ENCODE assay signal across 8 cellular contexts in genomic region chr18:62187543-62188378, GRCh38. TPM values are rescaled to one million over a fixed set of nuclear protein-coding genes. Genes with fewer than 3 reads are reported as not detected.
DNase-seq lines count a peak whose midpoint lies in the region; ATAC-seq and TF ChIP-seq lines count a peak whose summit lies in the region.

No MANE protein-coding gene starts in this region.

- H2AFZ ChIP-seq in neural cell (ENCODE audit: low read depth, low read length) = peak overlapping the region; percentile 81

- H3K9me3 Mint-ChIP-seq in activated T-helper 2 cell treated with anti-CD3 and anti-CD28 coated beads, Interferon-gamma antibody, Interleukin-2, Interleukin-4, amounts not matched to agents 10 μg/mL and 5 μg/mL and 100 μg/mL, durations not matched to agents 14 hours and 24 hours and 36 hours = no peaks in the 10 kb centered on the region

- no peak for TF ChIP-seq RAD21 in neural cell (conservative IDR thresholded peaks at IDR 0.05)

- H3K4me2 ChIP-seq in neural cell (ENCODE audit: low read length) = peak overlapping the region; percentile 99

- TF ChIP-seq CTCF in fibroblast of pulmonary artery (IDR thresholded peaks at IDR 0.05; ENCODE audit: low read length, missing control alignments) (peak; percentile 24), neural cell (IDR thresholded peaks at IDR 0.05; ENCODE audit: poor library complexity, severe bottlenecking) (peak; percentile 48)

- DNase-seq in G401 (ENCODE audit: low spot score) (peak; percentile 39), HEK293T (ENCODE audit: extremely low spot score) (peak; percentile 18), NCI-H748 (lab: John Stamatoyannopoulos, UW; ENCODE audit: unreplicated experiment) (peak; percentile 57), fibroblast of pulmonary artery (ENCODE audit: low read depth) (no peak)
- peak; percentile 18 for DNase-seq in activated T-helper 2 cell treated with anti-CD3 and anti-CD28 coated beads, Interferon-gamma antibody, Interleukin-2, Interleukin-4, amounts not matched to agents 10 μg/mL and 5 μg/mL and 100 μg/mL, durations not matched to agents 14 hours and 24 hours and 36 hours (ENCODE audit: low spot score)
- no peak for DNase-seq in activated CD4-positive, CD25-positive, alpha-beta regulatory T cell treated with anti-CD3 and anti-CD28 coated beads, Interleukin-2, amount 50 U/mL, for 72 hours

- H3K79me2 ChIP-seq in neural cell (replicated peaks; ENCODE audit: insufficient read depth, low read length) = peaks cover 60% of the 10 kb centered on the region

- H3K9me2 ChIP-seq in neural cell (ENCODE audit: insufficient read depth, low read length) = no peaks in the 10 kb centered on the region

- peak overlapping the region; percentile 97 for H3K4me3 Mint-ChIP-seq in activated T-helper 2 cell treated with anti-CD3 and anti-CD28 coated beads, Interferon-gamma antibody, Interleukin-2, Interleukin-4, amounts not matched to agents 10 μg/mL and 5 μg/mL and 100 μg/mL, durations not matched to agents 14 hours and 24 hours and 36 hours (ENCODE audit: low read depth)

- H3K27ac ChIP-seq in neural cell (ENCODE audit: low read length) = peak overlapping the region; percentile 97

- H3K27me3 Mint-ChIP-seq in activated T-helper 2 cell treated with anti-CD3 and anti-CD28 coated beads, Interferon-gamma antibody, Interleukin-2, Interleukin-4, amounts not matched to agents 10 μg/mL and 5 μg/mL and 100 μg/mL, durations not matched to agents 14 hours and 24 hours and 36 hours (ENCODE audit: low read depth) = no peaks in the 10 kb centered on the region

- POLR2A ChIA-PET in HEK293T (lab: Yijun Ruan, JAX) = interaction anchor here (0.8 to 1.4 kb wide), 5 partner anchors 12 to 251 kb away, joined by 3 to 4 read pairs (median 3); no protein-coding TSS in a partner anchor

- H3K4me3 ChIP-seq in fibroblast of pulmonary artery (replicated peaks; ENCODE audit: low read depth, low read length) (peak overlapping the region; percentile 97), neural cell (ENCODE audit: low read length) (peak overlapping the region; percentile 86)

- no peak for ATAC-seq in GM18858 (IDR thresholded peaks at IDR 0.05; ENCODE audit: unreplicated experiment)

- H3K27ac Mint-ChIP-seq in activated T-helper 2 cell treated with anti-CD3 and anti-CD28 coated beads, Interferon-gamma antibody, Interleukin-2, Interleukin-4, amounts not matched to agents 10 μg/mL and 5 μg/mL and 100 μg/mL, durations not matched to agents 14 hours and 24 hours and 36 hours = peak overlapping the region; percentile 92

- CTCF ChIA-PET in HEK293T (lab: Yijun Ruan, JAX) = interaction anchor here (0.6 kb wide), 1 partner anchor 829 kb away, joined by 3 read pairs; no protein-coding TSS in a partner anchor

- peaks cover 17% of the 10 kb centered on the region for H4K20me1 ChIP-seq in neural cell (ENCODE audit: insufficient read depth)

- H3K27me3 ChIP-seq in neural cell (ENCODE audit: insufficient read depth, low read depth, low read length) = no peaks in the 10 kb centered on the region

- intact Hi-C loops in activated T-helper 2 cell treated with anti-CD3 and anti-CD28 coated beads, Interferon-gamma antibody, Interleukin-2, Interleukin-4, amounts not matched to agents 10 μg/mL and 5 μg/mL and 100 μg/mL, durations not matched to agents 14 hours and 24 hours and 36 hours (cut with micrococcal nuclease) = loop anchor here (1.0 to 5.0 kb wide), 8 partner anchors 62 to 1235 kb away; partner anchors contain the start of genes KDSR, PHLPP1, TNFRSF11A and VPS4B

- H3K36me3 ChIP-seq in neural cell (ENCODE audit: insufficient read depth, low read length) = no peaks in the 10 kb centered on the region

- TF ChIP-seq EP300 in neural cell (conservative IDR thresholded peaks at IDR 0.05; ENCODE audit: poor library complexity, severe bottlenecking) = no peak

- in situ Hi-C loops in G401 (cut with HindIII; ENCODE audit: low sequenced_read_pairs) = no loop called here

- peaks cover 2% of the 10 kb centered on the region for H3F3A ChIP-seq in neural cell (ENCODE audit: insufficient read depth, low read length, poor library complexity, severe bottlenecking)

- H3K4me1 Mint-ChIP-seq in activated T-helper 2 cell treated with anti-CD3 and anti-CD28 coated beads, Interferon-gamma antibody, Interleukin-2, Interleukin-4, amounts not matched to agents 10 μg/mL and 5 μg/mL and 100 μg/mL, durations not matched to agents 14 hours and 24 hours and 36 hours (ENCODE audit: low read depth) = peaks cover 45% of the 10 kb centered on the region

- H3K9ac ChIP-seq in neural cell (ENCODE audit: low read length) = peak overlapping the region; percentile 95

- H3K36me3 Mint-ChIP-seq in activated T-helper 2 cell treated with anti-CD3 and anti-CD28 coated beads, Interferon-gamma antibody, Interleukin-2, Interleukin-4, amounts not matched to agents 10 μg/mL and 5 μg/mL and 100 μg/mL, durations not matched to agents 14 hours and 24 hours and 36 hours (ENCODE audit: low read depth) = peaks cover 33% of the 10 kb centered on the region

- H3K9me3 ChIP-seq in neural cell (ENCODE audit: low read length) = no peaks in the 10 kb centered on the region

TF ChIP-seq in HEK293T, 16 proteins besides CTCF, POLR2A, EP300 and RAD21:
- TF ChIP-seq CTBP1 (IDR thresholded peaks at IDR 0.05; ENCODE audit: borderline replicate concordance) (no peak), SP1 (IDR thresholded peaks at IDR 0.05) (no peak), SUZ12 (IDR thresholded peaks at IDR 0.05) (no peak), NFRKB (IDR thresholded peaks at IDR 0.05) (no peak), LEF1 (IDR thresholded peaks at IDR 0.05; ENCODE audit: borderline replicate concordance) (no peak), HDGF (IDR thresholded peaks at IDR 0.05; ENCODE audit: borderline replicate concordance) (no peak), FOXK2 (IDR thresholded peaks at IDR 0.05) (no peak)

TF ChIP-seq in neural cell, 6 proteins besides CTCF, POLR2A, EP300 and RAD21:
- no peak for TF ChIP-seq EZH2 (IDR thresholded peaks at IDR 0.05; ENCODE audit: borderline replicate concordance, insufficient read depth, low read length, poor library complexity, severe bottlenecking)
- TF ChIP-seq SMC3 (conservative IDR thresholded peaks at IDR 0.05; ENCODE audit: poor library complexity) = no peak
- TF ChIP-seq, protein P1, sequence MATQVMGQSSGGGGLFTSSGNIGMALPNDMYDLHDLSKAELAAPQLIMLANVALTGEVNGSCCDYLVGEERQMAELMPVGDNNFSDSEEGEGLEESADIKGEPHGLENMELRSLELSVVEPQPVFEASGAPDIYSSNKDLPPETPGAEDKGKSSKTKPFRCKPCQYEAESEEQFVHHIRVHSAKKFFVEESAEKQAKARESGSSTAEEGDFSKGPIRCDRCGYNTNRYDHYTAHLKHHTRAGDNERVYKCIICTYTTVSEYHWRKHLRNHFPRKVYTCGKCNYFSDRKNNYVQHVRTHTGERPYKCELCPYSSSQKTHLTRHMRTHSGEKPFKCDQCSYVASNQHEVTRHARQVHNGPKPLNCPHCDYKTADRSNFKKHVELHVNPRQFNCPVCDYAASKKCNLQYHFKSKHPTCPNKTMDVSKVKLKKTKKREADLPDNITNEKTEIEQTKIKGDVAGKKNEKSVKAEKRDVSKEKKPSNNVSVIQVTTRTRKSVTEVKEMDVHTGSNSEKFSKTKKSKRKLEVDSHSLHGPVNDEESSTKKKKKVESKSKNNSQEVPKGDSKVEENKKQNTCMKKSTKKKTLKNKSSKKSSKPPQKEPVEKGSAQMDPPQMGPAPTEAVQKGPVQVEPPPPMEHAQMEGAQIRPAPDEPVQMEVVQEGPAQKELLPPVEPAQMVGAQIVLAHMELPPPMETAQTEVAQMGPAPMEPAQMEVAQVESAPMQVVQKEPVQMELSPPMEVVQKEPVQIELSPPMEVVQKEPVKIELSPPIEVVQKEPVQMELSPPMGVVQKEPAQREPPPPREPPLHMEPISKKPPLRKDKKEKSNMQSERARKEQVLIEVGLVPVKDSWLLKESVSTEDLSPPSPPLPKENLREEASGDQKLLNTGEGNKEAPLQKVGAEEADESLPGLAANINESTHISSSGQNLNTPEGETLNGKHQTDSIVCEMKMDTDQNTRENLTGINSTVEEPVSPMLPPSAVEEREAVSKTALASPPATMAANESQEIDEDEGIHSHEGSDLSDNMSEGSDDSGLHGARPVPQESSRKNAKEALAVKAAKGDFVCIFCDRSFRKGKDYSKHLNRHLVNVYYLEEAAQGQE (IDR thresholded peaks at IDR 0.05; ENCODE audit: borderline replicate concordance) = peak; percentile 39

RNA-seq across cellular contexts. Expression of gene RELCH, which starts 0.7 kb away (rescaled TPM):
- 29.0 and 31.4 TPM in 2 replicates for total RNA-seq in G401 (2014; rRNA removed; shearing (Covaris generic))
- 29.1 and 32.3 TPM in 2 replicates for total RNA-seq in activated T-helper 2 cell treated with anti-CD3 and anti-CD28 coated beads, Interferon-gamma antibody, Interleukin-2, Interleukin-4, amounts not matched to agents 10 μg/mL and 5 μg/mL and 100 μg/mL, durations not matched to agents 14 hours and 24 hours and 36 hours
- polyA plus RNA-seq in neural cell = 79.1 and 80.2 TPM in 2 replicates
- polyA minus RNA-seq in neural cell = 136 and 139 TPM in 2 replicates

RNA-seq across cellular contexts. Expression of gene PIGN, which starts 0.9 kb away (rescaled TPM):
- 23.1 and 30.8 TPM in 2 replicates for total RNA-seq in G401 (2014; rRNA removed; shearing (Covaris generic))
- total RNA-seq in activated T-helper 2 cell treated with anti-CD3 and anti-CD28 coated beads, Interferon-gamma antibody, Interleukin-2, Interleukin-4, amounts not matched to agents 10 μg/mL and 5 μg/mL and 100 μg/mL, durations not matched to agents 14 hours and 24 hours and 36 hours = 29.4 and 29.6 TPM in 2 replicates
- 7.4 and 8.7 TPM in 2 replicates for polyA plus RNA-seq in neural cell
- 33.6 and 35.1 TPM in 2 replicates for polyA minus RNA-seq in neural cell

Comparison
In these comparisons a context has a peak if more than half of its experiments do, and no peak if none do; other contexts are left out.
1. DNase-seq: peak in G401 (single experiment), HEK293T (single experiment), NCI-H748 (single experiment) and activated T-helper 2 cell treated with anti-CD3 and anti-CD28 coated beads, Interferon-gamma antibody, Interleukin-2, Interleukin-4, amounts not matched to agents 10 μg/mL and 5 μg/mL and 100 μg/mL, durations not matched to agents 14 hours and 24 hours and 36 hours (single experiment); none in fibroblast of pulmonary artery (single experiment) and activated CD4-positive, CD25-positive, alpha-beta regulatory T cell treated with anti-CD3 and anti-CD28 coated beads, Interleukin-2, amount 50 U/mL, for 72 hours (single experiment).